In the genomic region with DNA sequence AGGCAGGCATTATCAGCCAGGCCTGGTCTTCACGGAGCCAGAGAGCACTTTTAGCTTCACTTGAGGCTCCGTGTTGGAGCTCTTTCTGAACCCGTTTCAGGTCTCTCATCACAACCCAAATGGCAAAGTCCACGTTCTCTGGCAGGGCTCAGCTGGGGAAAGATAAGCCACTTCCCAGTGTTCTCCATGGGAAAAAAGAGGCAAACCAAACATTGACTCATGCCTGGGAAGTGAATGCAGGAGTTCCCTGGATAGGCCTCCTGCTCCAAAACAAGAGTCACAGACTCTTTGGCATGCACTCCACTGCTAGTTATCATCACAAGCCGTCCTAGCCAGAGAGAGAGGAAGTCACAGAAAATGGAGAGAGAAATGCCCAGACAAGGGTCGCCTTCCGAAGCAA, we compare ENCODE assay signal across 19 cellular contexts. TPM values are rescaled to one million over a fixed set of nuclear protein-coding genes. Genes with fewer than 3 reads are reported as not detected.
DNase-seq lines count a peak whose midpoint lies in the region; ATAC-seq, FAIRE-seq and TF ChIP-seq lines count a peak whose summit lies in the region.
"Had no signal": no experiment of that assay in that cellular context is flagged by ENCODE, and none has a peak within 500 bp of the region (broad histone marks: within the 10 kb centered on the region; RNA-seq: fewer than 3 reads in every experiment).

No MANE protein-coding gene starts in this region.

- no peaks in the 10 kb centered on the region for H3K36me3 Mint-ChIP-seq in endothelial cell (ENCODE audit: low read depth, unreplicated experiment)
- H3K36me3 Mint-ChIP-seq: CD8-positive, alpha-beta T cell; IgD-negative memory B cell had no signal

- H3K36me3 ChIP-seq in HUES48 (ENCODE audit: control insufficient read depth, insufficient read depth, low read length): no peaks in the 10 kb centered on the region
- H3K36me3 ChIP-seq in pancreas: no peaks in the 10 kb centered on the region
- H3K36me3 ChIP-seq: HAP-1, Peyer's patch had no signal

- H3K4me1 ChIP-seq in HUES48 (ENCODE audit: control insufficient read depth, insufficient read depth, low read length): peaks cover 2% of the 10 kb centered on the region
- no peaks in the 10 kb centered on the region for H3K4me1 ChIP-seq in pancreas
- H3K4me1 ChIP-seq: HAP-1, Peyer's patch had no signal

- peaks cover 1% of the 10 kb centered on the region for H3K27me3 Mint-ChIP-seq in endothelial cell (ENCODE audit: unreplicated experiment)

- H3K4me3 ChIP-seq in HUES48 (ENCODE audit: low read depth, low read length) (no peak overlapping the region), pancreas (no peak overlapping the region)
- H3K4me3 ChIP-seq: HAP-1, Peyer's patch had no signal

- no peak for FAIRE-seq in pancreas (lab: Jason Lieb, UNC)
- FAIRE-seq: D721Med had no signal

- peak overlapping the region; percentile 94 for H3K27ac Mint-ChIP-seq in endothelial cell (ENCODE audit: unreplicated experiment)
- H3K27ac Mint-ChIP-seq: CD8-positive, alpha-beta T cell; IgD-negative memory B cell had no signal

- TF ChIP-seq CTCF in endothelial cell (IDR thresholded peaks at IDR 0.05; ENCODE audit: unreplicated experiment): no peak
- TF ChIP-seq CTCF in pancreas (IDR thresholded peaks at IDR 0.05): no peak

- peak overlapping the region; percentile 15 for H3K27ac ChIP-seq in HUES48 (ENCODE audit: low read depth, low read length)
- no peak overlapping the region for H3K27ac ChIP-seq in pancreas

- no peaks in the 10 kb centered on the region for H3K9me3 Mint-ChIP-seq in endothelial cell (ENCODE audit: unreplicated experiment)
- H3K9me3 Mint-ChIP-seq: CD8-positive, alpha-beta T cell had no signal

- H3K4me1 Mint-ChIP-seq in endothelial cell (ENCODE audit: unreplicated experiment): peaks cover 29% of the 10 kb centered on the region

- intact Hi-C loops in pancreas (cut with DNase I): no loop called here

- WGBS in pancreas, 2 donors: 36 to 42% methylated on average over 7 of the region's 7 CpGs

- H3K9ac ChIP-seq in HUES48 (ENCODE audit: low read depth, low read length): no peak overlapping the region

- DNase-seq in endothelial cell (ENCODE audit: low spot score) (no peak), iPS-NIHi7 (ENCODE audit: extremely low spot score) (peak; percentile 29), pancreas (peak in 4 of 6 donors; percentile 20 to 58 (median 43)), GM19240 (ENCODE audit: insufficient read length, low spot score) (no peak), LoVo (ENCODE audit: low spot score) (no peak)
- DNase-seq: ACHN; CD8-positive, alpha-beta T cell; NCI-H1436 treated with DMSO at 0.1 percent for 48 hours; NCI-H2081; NCI-H524; SHP77 treated with DMSO at 0.1 percent for 48 hours had no signal

- ATAC-seq in pancreas: peak; percentile 73 to 96 (median 88)
- ATAC-seq in GM18511 (IDR thresholded peaks at IDR 0.05; ENCODE audit: unreplicated experiment): no peak
- ATAC-seq in HG02981 (IDR thresholded peaks at IDR 0.05; ENCODE audit: unreplicated experiment): no peak
- ATAC-seq: CD8-positive, alpha-beta T cell had no signal

- H3K4me3 Mint-ChIP-seq in endothelial cell (ENCODE audit: unreplicated experiment): no peak overlapping the region
- H3K4me3 Mint-ChIP-seq: CD8-positive, alpha-beta T cell; IgD-negative memory B cell had no signal

- no peaks in the 10 kb centered on the region for H3K27me3 ChIP-seq in HUES48 (ENCODE audit: control insufficient read depth, insufficient read depth, low read length)
- H3K27me3 ChIP-seq in pancreas: no peaks in the 10 kb centered on the region
- H3K27me3 ChIP-seq: Peyer's patch had no signal

- no peaks in the 10 kb centered on the region for H3K9me3 ChIP-seq in HUES48 (ENCODE audit: control insufficient read depth, insufficient read depth, low read length)
- H3K9me3 ChIP-seq in pancreas: no peaks in the 10 kb centered on the region
- H3K9me3 ChIP-seq: HAP-1, Peyer's patch had no signal

RNA-seq across cellular contexts. Expression of a gene that starts 11.6 kb away (rescaled TPM):
- 4.1 TPM for total RNA-seq in endothelial cell (ENCODE audit: unreplicated experiment)
- total RNA-seq in pancreas: under 1 TPM; 0.05 to 0.31 (median 0.19) TPM
- under 1 TPM; 0.08 to 0.26 TPM for polyA plus RNA-seq in pancreas
- total RNA-seq: CD8-positive, alpha-beta T cell; LHCN-M2; Peyer's patch had no signal
- polyA plus RNA-seq: IgD-negative memory B cell had no signal

Comparison
In these comparisons a context has a peak if more than half of its experiments do, and no peak if none do; other contexts are left out.
1. DNase-seq: peak in iPS-NIHi7 (single experiment) and pancreas (4 of 6); none in endothelial cell (single experiment), GM19240 (single experiment) and LoVo (single experiment).
2. ATAC-seq: peak in pancreas (4 of 4); none in GM18511 (single experiment) and HG02981 (single experiment).